Comparison of ENCODE assay signal across 15 cellular contexts in the genomic region with DNA sequence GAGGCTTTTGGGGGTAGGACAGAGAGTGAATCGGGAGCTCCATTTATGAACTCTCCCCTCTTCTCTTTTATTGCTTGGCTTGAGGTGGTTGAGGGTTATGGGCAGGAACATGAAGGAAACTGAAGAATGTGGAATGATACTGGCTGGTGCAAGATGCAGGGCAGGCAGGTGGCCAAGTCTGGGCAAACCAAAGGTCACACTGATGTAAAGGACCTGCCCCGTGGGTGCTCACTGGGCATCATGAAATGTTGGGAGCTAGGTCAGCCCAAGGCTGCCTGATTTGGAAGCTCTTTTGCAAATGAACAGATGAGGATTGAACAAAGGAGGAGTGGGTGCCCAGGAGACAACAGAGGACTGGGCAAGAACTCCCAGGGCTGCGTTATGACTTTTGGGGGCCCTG.
DNase-seq lines count a peak whose midpoint lies in the region; ATAC-seq and TF ChIP-seq lines count a peak whose summit lies in the region.
"Had no signal": no experiment of that assay in that cellular context is flagged by ENCODE, and none has a peak within 500 bp of the region (broad histone marks: within the 10 kb centered on the region; RNA-seq: fewer than 3 reads in every experiment).

No MANE protein-coding gene starts in this region.

- no peak overlapping the region for H3K23ac ChIP-seq in IMR-90 (ENCODE audit: low read depth, low read length)

- H2BK20ac ChIP-seq in IMR-90 (ENCODE audit: low read depth, low read length), result no peak overlapping the region

- no TSS peak for BruUV-seq in IMR-90 (replicated peaks; lab: Mats Ljungman, UMichigan)

- intact Hi-C loops in IMR-90 (cut with micrococcal nuclease), result no loop called here
- intact Hi-C loops in mucosa of descending colon (cut with DNase I, micrococcal nuclease), result no loop called here

- ATAC-seq in IMR-90 (ENCODE audit: low read depth) (no peak), left lobe of liver (peak; percentile 70), mucosa of descending colon (no peak), HG03139 (IDR thresholded peaks at IDR 0.05; ENCODE audit: unreplicated experiment) (no peak)

- peak overlapping the region in 1 of 2 experiments; percentile 40; a peak in 1 of 4 replicates for H4K8ac ChIP-seq in IMR-90 (ENCODE audit: low read depth in 2 of 2, low read length in 2 of 2)

- dilution Hi-C loops in IMR-90 (cut with HindIII; ENCODE audit: low sequenced_read_pairs, unreplicated experiment), result no loop called here

- TF ChIP-seq CTCF in cardiac muscle cell (IDR thresholded peaks at IDR 0.05; ENCODE audit: low read depth, low read length) (no peak), right atrium auricular region (IDR thresholded peaks at IDR 0.05) (no peak), IMR-90 (conservative IDR thresholded peaks at IDR 0.05; ENCODE audit: low read depth, low read length) (no peak), mucosa of descending colon (IDR thresholded peaks at IDR 0.05) (no peak)

- H2AFZ ChIP-seq in IMR-90 (replicated peaks; ENCODE audit: low read length, poor library complexity), result no peak overlapping the region

- H2BK120ac ChIP-seq in IMR-90 (ENCODE audit: low read depth, low read length), result no peak overlapping the region

- no peaks in the 10 kb centered on the region for H4K20me1 ChIP-seq in IMR-90 (ENCODE audit: insufficient read depth, low read length)
- H4K20me1 ChIP-seq: BLaER1 treated with 17β-estradiol and CSF1 and Interleukin-3, amounts not matched to agents 10 nM and 100 nM had no signal

- H4K5ac ChIP-seq in IMR-90 (ENCODE audit: low read depth, low read length), result no peak overlapping the region

- TF ChIP-seq POLR2A in IMR-90 (IDR thresholded peaks at IDR 0.05; ENCODE audit: low read depth, low read length), result no peak

- H3K27ac ChIP-seq in cardiac muscle cell, result peak overlapping the region; percentile 72
- no peak overlapping the region for H3K27ac ChIP-seq in right atrium auricular region
- H3K27ac ChIP-seq in IMR-90 (ENCODE audit: insufficient read depth, low read length), result no peak overlapping the region
- no peak overlapping the region for H3K27ac ChIP-seq in SK-N-MC

- TF ChIP-seq RAD21 in IMR-90 (IDR thresholded peaks at IDR 0.05; ENCODE audit: low read length), result no peak

- H3K9me3 ChIP-seq in cardiac muscle cell (ENCODE audit: low read depth), result no peaks in the 10 kb centered on the region
- no peaks in the 10 kb centered on the region for H3K9me3 ChIP-seq in right atrium auricular region
- H3K9me3 ChIP-seq in IMR-90 (ENCODE audit: control insufficient read depth, insufficient read depth, low read length), result 0 out of 2 replicates have a peak, but pooled peaks cover 2% of the 10 kb centered on the region
- no peaks in the 10 kb centered on the region for H3K9me3 ChIP-seq in SK-N-MC (ENCODE audit: low read depth, low read length)
- H3K9me3 ChIP-seq in mucosa of descending colon, result no peaks in the 10 kb centered on the region
- H3K9me3 ChIP-seq: HAP-1 had no signal

- no peak for DNase-seq in cardiac muscle cell (ENCODE audit: low read depth in 1 of 2, low spot score in 1 of 2)
- DNase-seq in right atrium auricular region (ENCODE audit: low spot score), result no peak
- no peak for DNase-seq in IMR-90
- DNase-seq in SK-N-MC (ENCODE audit: low read depth, low spot score), result no peak
- no peak for DNase-seq in left lobe of liver (ENCODE audit: low spot score)
- DNase-seq in mucosa of descending colon, result no peak
- DNase-seq in GM19240 (ENCODE audit: insufficient read length, low spot score), result no peak
- DNase-seq: ACHN; Calu3; CD4-positive, alpha-beta T cell; DMS 273 treated with DMSO at 0.1 percent for 48 hours; DND-41 had no signal

- POLR2A ChIA-PET in IMR-90 (lab: Charles Lee; ENCODE audit: unreplicated experiment), result no interaction called here

- in situ Hi-C loops in IMR-90 (cut with MboI; ENCODE audit: low sequenced_read_pairs), result no loop called here

- CTCF ChIA-PET in IMR-90 (lab: Yijun Ruan, JAX), result interaction anchor here (0.6 kb wide), 1 partner anchor 205 kb away, joined by 3 read pairs; no protein-coding TSS in a partner anchor

- no peaks in the 10 kb centered on the region for H3K9me1 ChIP-seq in IMR-90 (ENCODE audit: insufficient read depth, low read length)

- no CpG with 5 or more reads among the region's 3 CpGs for WGBS in IMR-90 (ENCODE audit: extremely low coverage in 2 of 2, insufficient read length in 1 of 2), 2 experiments

- H3K18ac ChIP-seq in IMR-90 (ENCODE audit: low read depth, low read length), result no peak overlapping the region

- H3K4me1 ChIP-seq in cardiac muscle cell (ENCODE audit: low read depth), result peaks cover 36% of the 10 kb centered on the region
- no peaks in the 10 kb centered on the region for H3K4me1 ChIP-seq in right atrium auricular region
- no peaks in the 10 kb centered on the region; the same call in 1 of the 2 replicates for H3K4me1 ChIP-seq in IMR-90 (ENCODE audit: control insufficient read depth, insufficient read depth, low read length)
- no peaks in the 10 kb centered on the region for H3K4me1 ChIP-seq in mucosa of descending colon (ENCODE audit: low read depth)

- H3K36me3 ChIP-seq in cardiac muscle cell, result no peaks in the 10 kb centered on the region
- no peaks in the 10 kb centered on the region for H3K36me3 ChIP-seq in right atrium auricular region
- H3K36me3 ChIP-seq in IMR-90 (ENCODE audit: control insufficient read depth, insufficient read depth, low read length), result no peaks in the 10 kb centered on the region
- H3K36me3 ChIP-seq in SK-N-MC (ENCODE audit: insufficient read depth, low read length), result no peaks in the 10 kb centered on the region
- no peaks in the 10 kb centered on the region for H3K36me3 ChIP-seq in mucosa of descending colon (ENCODE audit: low read depth)
- H3K36me3 ChIP-seq: BLaER1 treated with 17β-estradiol and CSF1 and Interleukin-3, amounts not matched to agents 10 nM and 100 nM; HAP-1 had no signal

- H3K4me3 ChIP-seq in cardiac muscle cell (no peak overlapping the region), right atrium auricular region (no peak overlapping the region), IMR-90 (ENCODE audit: insufficient read depth, low read depth, low read length) (no peak overlapping the region), SK-N-MC (peak overlapping the region; percentile 59; the same call in 1 of the 2 replicates), mucosa of descending colon (no peak overlapping the region)
- H3K4me3 ChIP-seq: BLaER1 treated with 17β-estradiol and CSF1 and Interleukin-3, amounts not matched to agents 10 nM and 100 nM; HAP-1 had no signal

- H3K27me3 ChIP-seq in cardiac muscle cell (no peaks in the 10 kb centered on the region), right atrium auricular region (no peaks in the 10 kb centered on the region), IMR-90 (ENCODE audit: control insufficient read depth, insufficient read depth, low read length) (no peaks in the 10 kb centered on the region)
- H3K27me3 ChIP-seq: BLaER1 treated with 17β-estradiol and CSF1 and Interleukin-3, amounts not matched to agents 10 nM and 100 nM had no signal

- H3K4me2 ChIP-seq in IMR-90 (ENCODE audit: low read depth, low read length), result no peak overlapping the region

- H2AK9ac ChIP-seq in IMR-90 (replicated peaks; ENCODE audit: low read depth, low read length, poor library complexity), result no peak overlapping the region

- H3K4ac ChIP-seq in IMR-90 (ENCODE audit: low read depth, low read length), result 0 out of 2 replicates have a peak overlapping the region, but pooled peaks have one; percentile 48

- H2BK15ac ChIP-seq in IMR-90 (ENCODE audit: low read depth, low read length), result no peak overlapping the region

- no peak overlapping the region for H4K91ac ChIP-seq in IMR-90 (ENCODE audit: insufficient read depth, low read depth, low read length)

- H3K56ac ChIP-seq in IMR-90 (ENCODE audit: extremely low read depth, insufficient read depth, low read length), result no peak overlapping the region

- no peak overlapping the region for H2BK5ac ChIP-seq in IMR-90 (ENCODE audit: low read depth, low read length, poor library complexity, severe bottlenecking)

- H3K14ac ChIP-seq in IMR-90 (replicated peaks; ENCODE audit: low read depth, low read length), result no peak overlapping the region

- peak overlapping the region; percentile 43; the same call in 1 of the 2 replicates for H2AK5ac ChIP-seq in IMR-90 (ENCODE audit: low read depth, low read length)

- H3K9ac ChIP-seq in IMR-90 (ENCODE audit: low read depth, low read length), result no peak overlapping the region
- H3K9ac ChIP-seq in SK-N-MC (ENCODE audit: insufficient read length), result no peak overlapping the region
- H3K9ac ChIP-seq: BLaER1 treated with 17β-estradiol and CSF1 and Interleukin-3, amounts not matched to agents 10 nM and 100 nM had no signal

- no peaks in the 10 kb centered on the region for H3K79me1 ChIP-seq in IMR-90 (ENCODE audit: low read depth in 1 of 2, low read length in 2 of 2)

TF ChIP-seq in IMR-90, 13 proteins besides CTCF, POLR2A, EP300 and RAD21:
- no peak for TF ChIP-seq MAFK (IDR thresholded peaks at IDR 0.05; ENCODE audit: low read depth, low read length)
- TF ChIP-seq MXI1 (IDR thresholded peaks at IDR 0.05; ENCODE audit: borderline replicate concordance, low read depth, low read length), result no peak
- no peak for TF ChIP-seq RFX5 (IDR thresholded peaks at IDR 0.05; ENCODE audit: low read depth, low read length)
- no peak for TF ChIP-seq CHD1 (IDR thresholded peaks at IDR 0.05; ENCODE audit: low read depth, low read length)
